1 cellular context compared by ENCODE assay signal in genomic region chr1:12067900-12068821, GRCh38.
TF ChIP-seq lines count a peak whose summit lies in the region.

No MANE protein-coding gene starts in this region.

TF ChIP-seq in GM23338, 12 proteins besides CTCF, POLR2A, EP300 and RAD21 (continued from another document):
- no peak for TF ChIP-seq ETS1 (IDR thresholded peaks at IDR 0.05)
- TF ChIP-seq, protein P1, sequence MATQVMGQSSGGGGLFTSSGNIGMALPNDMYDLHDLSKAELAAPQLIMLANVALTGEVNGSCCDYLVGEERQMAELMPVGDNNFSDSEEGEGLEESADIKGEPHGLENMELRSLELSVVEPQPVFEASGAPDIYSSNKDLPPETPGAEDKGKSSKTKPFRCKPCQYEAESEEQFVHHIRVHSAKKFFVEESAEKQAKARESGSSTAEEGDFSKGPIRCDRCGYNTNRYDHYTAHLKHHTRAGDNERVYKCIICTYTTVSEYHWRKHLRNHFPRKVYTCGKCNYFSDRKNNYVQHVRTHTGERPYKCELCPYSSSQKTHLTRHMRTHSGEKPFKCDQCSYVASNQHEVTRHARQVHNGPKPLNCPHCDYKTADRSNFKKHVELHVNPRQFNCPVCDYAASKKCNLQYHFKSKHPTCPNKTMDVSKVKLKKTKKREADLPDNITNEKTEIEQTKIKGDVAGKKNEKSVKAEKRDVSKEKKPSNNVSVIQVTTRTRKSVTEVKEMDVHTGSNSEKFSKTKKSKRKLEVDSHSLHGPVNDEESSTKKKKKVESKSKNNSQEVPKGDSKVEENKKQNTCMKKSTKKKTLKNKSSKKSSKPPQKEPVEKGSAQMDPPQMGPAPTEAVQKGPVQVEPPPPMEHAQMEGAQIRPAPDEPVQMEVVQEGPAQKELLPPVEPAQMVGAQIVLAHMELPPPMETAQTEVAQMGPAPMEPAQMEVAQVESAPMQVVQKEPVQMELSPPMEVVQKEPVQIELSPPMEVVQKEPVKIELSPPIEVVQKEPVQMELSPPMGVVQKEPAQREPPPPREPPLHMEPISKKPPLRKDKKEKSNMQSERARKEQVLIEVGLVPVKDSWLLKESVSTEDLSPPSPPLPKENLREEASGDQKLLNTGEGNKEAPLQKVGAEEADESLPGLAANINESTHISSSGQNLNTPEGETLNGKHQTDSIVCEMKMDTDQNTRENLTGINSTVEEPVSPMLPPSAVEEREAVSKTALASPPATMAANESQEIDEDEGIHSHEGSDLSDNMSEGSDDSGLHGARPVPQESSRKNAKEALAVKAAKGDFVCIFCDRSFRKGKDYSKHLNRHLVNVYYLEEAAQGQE (IDR thresholded peaks at IDR 0.05; ENCODE audit: unreplicated experiment), result no peak
- TF ChIP-seq POLR2AphosphoS5 (IDR thresholded peaks at IDR 0.05; ENCODE audit: low read depth), result no peak
